35 cellular contexts compared by ENCODE assay signal in genomic region chr1:3289502-3289901, GRCh38.
"Had no signal": no experiment of that assay in that cellular context is flagged by ENCODE, and none has a peak within 500 bp of the region (broad histone marks: within the 10 kb centered on the region; RNA-seq: fewer than 3 reads in every experiment).

No MANE protein-coding gene starts in this region.

- FAIRE-seq: astrocyte, TTC549 had no signal

- ATAC-seq: activated CD8-positive, alpha-beta T cell treated with anti-CD3 and anti-CD28 coated beads for 36 hours; activated naive CD4-positive, alpha-beta T cell treated with anti-CD3 and anti-CD28 coated beads, Interleukin-2, amount 50 U/mL, for 72 hours; activated T-cell treated with anti-CD3 and anti-CD28 coated beads, Interleukin-2, amount 50 U/mL, for 4 hours; activated T-cell treated with anti-CD3 and anti-CD28 coated beads, Interleukin-2, amount 50 U/mL, for 72 hours; activated T-helper 17 cell treated with anti-CD3 and anti-CD28 coated beads, Interleukin-2, amount 50 U/mL, for 72 hours; body of pancreas had no signal

- DNase-seq: activated B cell treated with CpG ODN at 0.5 μM for 24 hours; activated CD4-positive, alpha-beta memory T cell treated with anti-CD3 and anti-CD28 coated beads for 36 hours; activated CD4-positive, alpha-beta T cell treated with anti-CD3 and anti-CD28 coated beads for 4 hours; activated CD4-positive, alpha-beta T cell treated with anti-CD3 and anti-CD28 coated beads, Interleukin-2, amount 10 ng/mL, durations not matched to agents 24 days and 14 days; activated CD4-positive, alpha-beta T cell treated with anti-CD3 and anti-CD28 coated beads, Interleukin-2, amount 50 U/mL, for 1 hour; activated CD4-positive, alpha-beta T cell treated with anti-CD3 and anti-CD28 coated beads, Interleukin-2, amount 50 U/mL, for 4 hours; activated CD4-positive, CD25-positive, alpha-beta regulatory T cell treated with anti-CD3 and anti-CD28 coated beads, Interleukin-2, amount 50 U/mL, for 72 hours; activated CD8-positive, alpha-beta memory T cell treated with anti-CD3 and anti-CD28 coated beads, Interleukin-2, amount 50 U/mL, for 4 hours; activated CD8-positive, alpha-beta T cell treated with anti-CD3 and anti-CD28 coated beads for 36 hours; activated effector memory CD4-positive, alpha-beta T cell treated with anti-CD3 and anti-CD28 coated beads, Interleukin-2, amount 50 U/mL, for 16 hours; activated gamma-delta T cell treated with Interleukin-2 at 50 U/mL for 16 hours; activated naive CD4-positive, alpha-beta T cell; activated naive CD4-positive, alpha-beta T cell treated with anti-CD3 and anti-CD28 coated beads for 36 hours; activated naive CD4-positive, alpha-beta T cell treated with anti-CD3 and anti-CD28 coated beads, Interleukin-2, amount 50 U/mL, for 16 hours; activated naive CD8-positive, alpha-beta T cell treated with anti-CD3 and anti-CD28 coated beads for 36 hours; activated T-cell treated with anti-CD3 and anti-CD28 coated beads for 4 hours; activated T-cell treated with anti-CD3 and anti-CD28 coated beads, Interleukin-2, amount 50 U/mL, for 1 hour; activated T-cell treated with anti-CD3 and anti-CD28 coated beads, Interleukin-2, amount 50 U/mL, for 4 hours; activated T-cell treated with anti-CD3 and anti-CD28 coated beads, Interleukin-2, amount 50 U/mL, for 72 hours; adrenal gland; amniotic stem cell; aorta; body of pancreas; brain microvascular endothelial cell; caudate nucleus; cerebellar nuclear complex; T-helper 1 cell; T-helper 2 cell; T-helper 9 cell had no signal

- H3K27me3 ChIP-seq: body of pancreas, brain microvascular endothelial cell had no signal

- H3K4me3 ChIP-seq: adrenal gland, body of pancreas, breast epithelium had no signal

- H3K36me3 ChIP-seq: adrenal gland, brain microvascular endothelial cell, breast epithelium had no signal

- H3K9me3 ChIP-seq: adrenal gland, body of pancreas, breast epithelium had no signal

- H3K27ac ChIP-seq: adrenal gland, body of pancreas, brain microvascular endothelial cell, breast epithelium, VCaP had no signal

- H3K4me1 ChIP-seq: adrenal gland, breast epithelium had no signal
